In the genomic region with DNA sequence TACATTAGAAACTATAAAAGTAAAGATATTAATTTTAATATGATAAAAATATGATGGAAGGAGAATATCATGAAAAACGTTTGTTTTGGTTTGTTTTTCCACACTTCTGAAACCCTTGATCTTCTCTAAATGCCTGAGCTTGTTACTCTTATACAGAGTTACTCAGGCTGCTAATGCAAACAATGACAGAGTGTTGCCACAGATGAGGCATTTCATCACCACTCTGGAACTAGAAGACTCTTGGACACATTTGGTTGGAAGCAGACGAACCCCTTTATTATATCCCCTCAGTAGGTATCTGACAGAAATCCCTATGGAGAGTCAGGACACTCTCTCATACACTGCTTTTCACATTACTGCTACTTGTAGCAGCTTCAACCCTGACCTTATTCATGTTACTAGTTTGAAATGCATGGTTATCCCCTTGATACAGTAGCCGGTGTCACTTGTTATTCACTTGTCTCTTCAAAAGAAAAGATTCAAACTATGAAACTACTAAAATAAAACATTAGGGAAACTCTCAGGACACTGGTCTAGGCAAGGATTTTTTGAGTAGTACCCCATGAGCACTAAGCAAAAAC, we compare ENCODE assay signal across 1 cellular context.
TF ChIP-seq lines count a peak whose summit lies in the region.

No MANE protein-coding gene starts in this region.

TF ChIP-seq in SK-N-SH treated with all-trans-retinoic acid at 6 μM for 48 hours, 23 proteins besides CTCF, POLR2A, EP300 and RAD21 (continued from another document):
- TF ChIP-seq TOX (CRISPR knock-in tag; IDR thresholded peaks at IDR 0.05; ENCODE audit: borderline replicate concordance) = no peak
- TF ChIP-seq OSR1 (CRISPR knock-in tag; IDR thresholded peaks at IDR 0.05) = no peak
- no peak for TF ChIP-seq ARNTL (CRISPR knock-in tag; IDR thresholded peaks at IDR 0.05; ENCODE audit: borderline replicate concordance, low read depth)
- TF ChIP-seq, protein P1, sequence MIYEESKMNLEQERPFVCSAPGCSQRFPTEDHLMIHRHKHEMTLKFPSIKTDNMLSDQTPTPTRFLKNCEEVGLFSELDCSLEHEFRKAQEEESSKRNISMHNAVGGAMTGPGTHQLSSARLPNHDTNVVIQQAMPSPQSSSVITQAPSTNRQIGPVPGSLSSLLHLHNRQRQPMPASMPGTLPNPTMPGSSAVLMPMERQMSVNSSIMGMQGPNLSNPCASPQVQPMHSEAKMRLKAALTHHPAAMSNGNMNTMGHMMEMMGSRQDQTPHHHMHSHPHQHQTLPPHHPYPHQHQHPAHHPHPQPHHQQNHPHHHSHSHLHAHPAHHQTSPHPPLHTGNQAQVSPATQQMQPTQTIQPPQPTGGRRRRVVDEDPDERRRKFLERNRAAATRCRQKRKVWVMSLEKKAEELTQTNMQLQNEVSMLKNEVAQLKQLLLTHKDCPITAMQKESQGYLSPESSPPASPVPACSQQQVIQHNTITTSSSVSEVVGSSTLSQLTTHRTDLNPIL (CRISPR knock-in tag; IDR thresholded peaks at IDR 0.05; ENCODE audit: low read depth) = no peak
- TF ChIP-seq ZNF70 (CRISPR knock-in tag; IDR thresholded peaks at IDR 0.05) = no peak
- TF ChIP-seq ZNF565 (CRISPR knock-in tag; conservative IDR thresholded peaks at IDR 0.05; ENCODE audit: low read depth) = no peak
- TF ChIP-seq, protein P2, sequence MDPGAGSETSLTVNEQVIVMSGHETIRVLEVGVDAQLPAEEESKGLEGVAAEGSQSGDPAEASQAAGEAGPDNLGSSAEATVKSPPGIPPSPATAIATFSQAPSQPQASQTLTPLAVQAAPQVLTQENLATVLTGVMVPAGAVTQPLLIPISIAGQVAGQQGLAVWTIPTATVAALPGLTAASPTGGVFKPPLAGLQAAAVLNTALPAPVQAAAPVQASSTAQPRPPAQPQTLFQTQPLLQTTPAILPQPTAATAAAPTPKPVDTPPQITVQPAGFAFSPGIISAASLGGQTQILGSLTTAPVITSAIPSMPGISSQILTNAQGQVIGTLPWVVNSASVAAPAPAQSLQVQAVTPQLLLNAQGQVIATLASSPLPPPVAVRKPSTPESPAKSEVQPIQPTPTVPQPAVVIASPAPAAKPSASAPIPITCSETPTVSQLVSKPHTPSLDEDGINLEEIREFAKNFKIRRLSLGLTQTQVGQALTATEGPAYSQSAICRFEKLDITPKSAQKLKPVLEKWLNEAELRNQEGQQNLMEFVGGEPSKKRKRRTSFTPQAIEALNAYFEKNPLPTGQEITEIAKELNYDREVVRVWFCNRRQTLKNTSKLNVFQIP (CRISPR knock-in tag; IDR thresholded peaks at IDR 0.05; ENCODE audit: borderline replicate concordance, low read depth) = no peak
- TF ChIP-seq, protein P3, sequence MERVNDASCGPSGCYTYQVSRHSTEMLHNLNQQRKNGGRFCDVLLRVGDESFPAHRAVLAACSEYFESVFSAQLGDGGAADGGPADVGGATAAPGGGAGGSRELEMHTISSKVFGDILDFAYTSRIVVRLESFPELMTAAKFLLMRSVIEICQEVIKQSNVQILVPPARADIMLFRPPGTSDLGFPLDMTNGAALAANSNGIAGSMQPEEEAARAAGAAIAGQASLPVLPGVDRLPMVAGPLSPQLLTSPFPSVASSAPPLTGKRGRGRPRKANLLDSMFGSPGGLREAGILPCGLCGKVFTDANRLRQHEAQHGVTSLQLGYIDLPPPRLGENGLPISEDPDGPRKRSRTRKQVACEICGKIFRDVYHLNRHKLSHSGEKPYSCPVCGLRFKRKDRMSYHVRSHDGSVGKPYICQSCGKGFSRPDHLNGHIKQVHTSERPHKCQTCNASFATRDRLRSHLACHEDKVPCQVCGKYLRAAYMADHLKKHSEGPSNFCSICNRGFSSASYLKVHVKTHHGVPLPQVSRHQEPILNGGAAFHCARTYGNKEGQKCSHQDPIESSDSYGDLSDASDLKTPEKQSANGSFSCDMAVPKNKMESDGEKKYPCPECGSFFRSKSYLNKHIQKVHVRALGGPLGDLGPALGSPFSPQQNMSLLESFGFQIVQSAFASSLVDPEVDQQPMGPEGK (CRISPR knock-in tag; IDR thresholded peaks at IDR 0.05; ENCODE audit: borderline replicate concordance) = no peak
- no peak for TF ChIP-seq SNAI2 (CRISPR knock-in tag; IDR thresholded peaks at IDR 0.05)
- TF ChIP-seq PPARA (CRISPR knock-in tag; IDR thresholded peaks at IDR 0.05; ENCODE audit: borderline replicate concordance) = no peak
- TF ChIP-seq CSRNP3 (CRISPR knock-in tag; IDR thresholded peaks at IDR 0.05) = no peak
- no peak for TF ChIP-seq ZC3H10 (CRISPR knock-in tag; IDR thresholded peaks at IDR 0.05)
TF ChIP-seq in SK-N-SH treated with all-trans-retinoic acid at 6 μM for 48 hours: peak in this region for 0.
